ENCODE assay signal across 9 cellular contexts in genomic region chr7:72924417-72924747, GRCh38. TPM values are rescaled to one million over a fixed set of nuclear protein-coding genes. Genes with fewer than 3 reads are reported as not detected.
DNase-seq lines count a peak whose midpoint lies in the region; ATAC-seq, FAIRE-seq and TF ChIP-seq lines count a peak whose summit lies in the region.
"Had no signal": no experiment of that assay in that cellular context is flagged by ENCODE, and none has a peak within 500 bp of the region (broad histone marks: within the 10 kb centered on the region; RNA-seq: fewer than 3 reads in every experiment).

No MANE protein-coding gene starts in this region.

- no peaks in the 10 kb centered on the region for H3K27me3 Mint-ChIP-seq in activated CD4-positive, alpha-beta T cell treated with anti-CD3 and anti-CD28 coated beads for 36 hours
- H3K27me3 Mint-ChIP-seq in memory B cell = no peaks in the 10 kb centered on the region

- no peaks in the 10 kb centered on the region for H3K9me3 Mint-ChIP-seq in activated CD4-positive, alpha-beta T cell treated with anti-CD3 and anti-CD28 coated beads for 36 hours (ENCODE audit: low read depth)
- H3K9me3 Mint-ChIP-seq in memory B cell = no peaks in the 10 kb centered on the region

- peak overlapping the region; percentile 97 for H3K27ac Mint-ChIP-seq in activated CD4-positive, alpha-beta T cell treated with anti-CD3 and anti-CD28 coated beads for 36 hours
- H3K27ac Mint-ChIP-seq in memory B cell = peak overlapping the region; percentile 99

- H4K20me1 ChIP-seq in GM12878 (ENCODE audit: control insufficient read depth, insufficient read depth) = no peaks in the 10 kb centered on the region

- no peak for TF ChIP-seq EP300 in GM12878 (IDR thresholded peaks at IDR 0.05; ENCODE audit: borderline replicate concordance in 1 of 2, control insufficient read depth in 1 of 2, low read depth in 2 of 2, low read length in 2 of 2)

- H3K27me3 ChIP-seq in GM12878 (replicated peaks in 1 of 2; ENCODE audit: control insufficient read depth in 2 of 2, insufficient read depth in 2 of 2, low read length in 1 of 2) = no peaks in the 10 kb centered on the region
- no peaks in the 10 kb centered on the region for H3K27me3 ChIP-seq in aorta (ENCODE audit: control insufficient read depth in 1 of 2, insufficient read depth in 2 of 2, low read length in 1 of 2)

- peak overlapping the region; percentile 84 for H3K4me2 ChIP-seq in GM12878 (ENCODE audit: control insufficient read depth, insufficient read depth)

- RAD21 ChIA-PET in GM12878 (lab: Charles Lee; ENCODE audit: unreplicated experiment) = no interaction called here

- H3K27ac ChIP-seq in GM12878 (ENCODE audit: control insufficient read depth, insufficient read depth) (peak overlapping the region; percentile 63), aorta (ENCODE audit: low read depth in 1 of 2, low read length in 2 of 2) (peak overlapping the region; percentile 90 to 93)

- POLR2A ChIA-PET in activated CD4-positive, alpha-beta T cell treated with anti-CD3 and anti-CD28 coated beads for 36 hours (lab: Charles Lee) = no interaction called here
- POLR2A ChIA-PET in GM12878 (lab: Charles Lee) = no interaction called here

- H3K4me1 ChIP-seq in GM12878 (ENCODE audit: control insufficient read depth, insufficient read depth, low read length) (peaks cover 6% of the 10 kb centered on the region; the same call in 1 of the 2 replicates), aorta (ENCODE audit: control insufficient read depth in 1 of 2, insufficient read depth in 2 of 2, low read length in 2 of 2) (no peaks in the 10 kb centered on the region)

- BruUV-seq in GM12878 (replicated peaks; lab: Mats Ljungman, UMichigan) = TSS peak; percentile 99

- intact Hi-C loops in activated CD4-positive, alpha-beta T cell treated with anti-CD3 and anti-CD28 coated beads for 36 hours (cut with DNase I, micrococcal nuclease) = loop anchor here in 1 of 2 experiments (2.0 kb wide), 2 partner anchors 46 to 632 kb away; partner anchors contain the start of gene BCL7B
- intact Hi-C loops in GM12878 (cut with micrococcal nuclease; ENCODE audit: unreplicated experiment) (no loop called here), aorta (cut with DNase I) (loop anchor here in 1 of 2 donors (10.0 kb wide), 1 partner anchor 90 kb away; no protein-coding TSS in a partner anchor)

- TF ChIP-seq RAD21 in GM12878 (IDR thresholded peaks at IDR 0.05; ENCODE audit: insufficient read depth, low read depth, low read length) = no peak

- H3K36me3 ChIP-seq in GM12878 (ENCODE audit: control insufficient read depth in 2 of 2, insufficient read depth in 2 of 2, low read length in 1 of 2) = peaks cover 3 to 14% of the 10 kb centered on the region in 2 experiments
- H3K36me3 ChIP-seq in aorta (ENCODE audit: control insufficient read depth in 1 of 2, insufficient read depth in 2 of 2, low read length in 1 of 2) = peaks cover 0 to 2% of the 10 kb centered on the region in 2 donors

- 3% methylated on average over 5 of the region's 5 CpGs for WGBS in GM12878 (ENCODE audit: insufficient coverage, insufficient replicate concordance, low lambda C conversion rate, missing lambda C conversion rate)
- WGBS in aorta, 2 donors = 0% methylated on average over 5 of the region's 5 CpGs

- peak; percentile 38 for ATAC-seq in activated CD4-positive, alpha-beta T cell treated with anti-CD3 and anti-CD28 coated beads for 36 hours
- ATAC-seq in HG03571 (IDR thresholded peaks at IDR 0.05; ENCODE audit: unreplicated experiment) (peak; percentile 9), GM12878 (peak; percentile 55), memory B cell (ENCODE audit: low read depth) (no peak), aorta (ENCODE audit: low FRiP score) (no peak), GM21515 (IDR thresholded peaks at IDR 0.05; ENCODE audit: unreplicated experiment) (no peak)

- in situ Hi-C loops in GM12878 (cut with MboI) = loop anchor here (5.0 kb wide), 1 partner anchor 97 kb away; the partner anchor contains the start of gene TYW1B

- no peak for TF ChIP-seq POLR2A in GM12878 (IDR thresholded peaks at IDR 0.05; ENCODE audit: low read depth, low read length)

- peaks cover 57% of the 10 kb centered on the region for H3K36me3 Mint-ChIP-seq in activated CD4-positive, alpha-beta T cell treated with anti-CD3 and anti-CD28 coated beads for 36 hours (ENCODE audit: low read depth)
- H3K36me3 Mint-ChIP-seq in memory B cell = peaks cover 10% of the 10 kb centered on the region

- H2AFZ ChIP-seq in GM12878 (ENCODE audit: control insufficient read depth, low read depth, low read length) = peak overlapping the region; percentile 87

- peak overlapping the region; percentile 75 for H3K9ac ChIP-seq in GM12878 (ENCODE audit: control insufficient read depth, insufficient read depth, low read length)

- FAIRE-seq in GM12878 (lab: Jason Lieb, UNC) = no peak
- FAIRE-seq: endometrium had no signal

- no peak for DNase-seq in activated CD4-positive, alpha-beta T cell treated with anti-CD3 and anti-CD28 coated beads for 36 hours
- DNase-seq in activated CD4-positive, alpha-beta T cell treated with anti-CD3 and anti-CD28 coated beads for 4 hours = no peak
- no peak for DNase-seq in GM12878 (ENCODE audit: low read depth, low spot score)
- no peak for DNase-seq in memory B cell (ENCODE audit: low spot score in 2 of 2)
- DNase-seq in aorta = no peak
- no peak for DNase-seq in NK-92 (lab: John Stamatoyannopoulos, UW; ENCODE audit: unreplicated experiment)

- CTCF ChIA-PET in activated CD4-positive, alpha-beta T cell treated with anti-CD3 and anti-CD28 coated beads for 36 hours (lab: Charles Lee) = no interaction called here
- CTCF ChIA-PET in GM12878 (lab: Yijun Ruan, JAX) = no interaction called here

- peak overlapping the region; percentile 88 for H3K4me3 Mint-ChIP-seq in activated CD4-positive, alpha-beta T cell treated with anti-CD3 and anti-CD28 coated beads for 36 hours
- H3K4me3 Mint-ChIP-seq in memory B cell = peak overlapping the region; percentile 100

- H3K4me3 ChIP-seq in GM12878 (peak overlapping the region; percentile 88), aorta (ENCODE audit: low read length in 2 of 2) (peak overlapping the region; percentile 83 to 87)

- SMC1A ChIA-PET in GM12878 (lab: Charles Lee; ENCODE audit: uncharacterized antibody, unreplicated experiment) = no interaction called here

- no peaks in the 10 kb centered on the region for H3K9me3 ChIP-seq in GM12878 (replicated peaks; ENCODE audit: control insufficient read depth, insufficient read depth, low read length)
- no peaks in the 10 kb centered on the region for H3K9me3 ChIP-seq in aorta (ENCODE audit: control insufficient read depth, low read length)

- no peak for TF ChIP-seq CTCF in GM12878 (IDR thresholded peaks at IDR 0.05 in 2 of 3, conservative IDR thresholded peaks at IDR 0.05 in 1 of 3; ENCODE audit: control insufficient read depth in 2 of 3, extremely low read depth in 1 of 3, insufficient read depth in 1 of 3, low read depth in 3 of 3, low read length in 3 of 3)

- H3K4me1 Mint-ChIP-seq in activated CD4-positive, alpha-beta T cell treated with anti-CD3 and anti-CD28 coated beads for 36 hours = peaks cover 24% of the 10 kb centered on the region
- peaks cover 20% of the 10 kb centered on the region for H3K4me1 Mint-ChIP-seq in memory B cell

- peaks cover 16% of the 10 kb centered on the region for H3K79me2 ChIP-seq in GM12878 (ENCODE audit: control insufficient read depth, insufficient read depth, low read length)

TF ChIP-seq in GM12878, 131 proteins besides CTCF, POLR2A, EP300 and RAD21 (continues in another document):
- TF ChIP-seq MXI1 (IDR thresholded peaks at IDR 0.05; ENCODE audit: low read depth, low read length) (no peak), NR2C1 (IDR thresholded peaks at IDR 0.05) (no peak)

RNA-seq across cellular contexts. Expression of gene POM121, which starts 0.5 kb away (rescaled TPM):
- total RNA-seq in activated CD4-positive, alpha-beta T cell treated with anti-CD3 and anti-CD28 coated beads for 36 hours = 10 to 100 TPM; 62.2 to 67.4 TPM
- 38.7 and 41.9 TPM in 2 replicates for total RNA-seq in GM12878 (2013; cell fraction: nucleolus; rRNA removed)
- total RNA-seq in GM12878 (2014; rRNA removed) = 5.7 and 7.8 TPM in 2 replicates
- total RNA-seq in GM12878 (2014; rRNA removed; fragmentation: Illumina TruSeq; extraction: Trizol) = 6.2 and 6.9 TPM in 2 replicates
- total RNA-seq in GM12878 (2021) = 62.7 and 65.7 TPM in 2 replicates
- 16.1 TPM for polyA plus RNA-seq in GM12878 (2011; ENCODE audit: low read depth)
- polyA plus RNA-seq in GM12878 (2011; rRNA removed) = 4.4 and 6.0 TPM in 2 replicates
- polyA plus RNA-seq in GM12878 (2011; cell fraction: cytosol; rRNA removed) = 7.5 and 12.9 TPM in 2 replicates
- polyA plus RNA-seq in GM12878 (2011; cell fraction: nucleus; rRNA removed) = 21.7 and 27.5 TPM in 2 replicates
- 32.9 and 36.4 TPM in 2 replicates for polyA plus RNA-seq in GM12878 (2012)
- polyA plus RNA-seq in GM12878 (2014; fragmentation: Illumina TruSeq; extraction: Trizol) = 26.0 and 39.7 TPM in 2 replicates
- 1 to 10 TPM; 2.4 to 3.7 TPM for polyA plus RNA-seq in GM12878 (2014; fragmentation: Nextera tagmentation; extraction: Ambion mirVana)
- polyA plus RNA-seq in GM12878 (2014; rRNA removed) = 20.4 and 26.7 TPM in 2 replicates
- 10 to 100 TPM; 24.7 to 26.4 TPM for polyA plus RNA-seq in GM12878 (2016; fragmentation: Nextera tagmentation; extraction: Ambion mirVana)
- 12.1 and 14.0 TPM in 2 replicates for polyA minus RNA-seq in GM12878 (2011; rRNA and poly(A)+ RNA removed)
- polyA minus RNA-seq in GM12878 (2011; cell fraction: cytosol; rRNA and poly(A)+ RNA removed) = 15.1 and 16.6 TPM in 2 replicates
- 7.9 and 12.6 TPM in 2 replicates for polyA minus RNA-seq in GM12878 (2011; cell fraction: nucleus; rRNA and poly(A)+ RNA removed)
- total RNA-seq in aorta = 10 to 100 TPM; 31.3 to 31.9 TPM
- 10 to 100 TPM in 1 of 2 donors, 1 to 10 TPM in 1; 7.6 to 15.7 TPM for polyA plus RNA-seq in aorta

RNA-seq across cellular contexts. Expression of gene TRIM74, which starts 44.9 kb away (rescaled TPM):
- total RNA-seq in activated CD4-positive, alpha-beta T cell treated with anti-CD3 and anti-CD28 coated beads for 36 hours = under 1 TPM; 0.40 to 0.66 TPM
- 0.93 and 2.3 TPM in 2 replicates for total RNA-seq in GM12878 (2013; cell fraction: nucleolus; rRNA removed)
- total RNA-seq in GM12878 (2014; rRNA removed) = 0.11 TPM in 1 of 2 replicates, not detected in the other
- total RNA-seq in GM12878 (2014; rRNA removed; fragmentation: Illumina TruSeq; extraction: Trizol) = not detected in 2 replicates
- total RNA-seq in GM12878 (2021) = 0.31 TPM in 1 of 2 replicates, not detected in the other
- polyA plus RNA-seq in GM12878 (2011; ENCODE audit: low read depth) = not detected
- polyA plus RNA-seq in GM12878 (2011; rRNA removed) = 0.10 and 0.24 TPM in 2 replicates
- not detected in 2 replicates for polyA plus RNA-seq in GM12878 (2011; cell fraction: cytosol; rRNA removed)
- 0.79 and 0.88 TPM in 2 replicates for polyA plus RNA-seq in GM12878 (2011; cell fraction: nucleus; rRNA removed)
- 0.37 TPM in 1 of 2 replicates, not detected in the other for polyA plus RNA-seq in GM12878 (2012)
- not detected in 2 replicates for polyA plus RNA-seq in GM12878 (2014; fragmentation: Illumina TruSeq; extraction: Trizol)
- not detected for polyA plus RNA-seq in GM12878 (2014; fragmentation: Nextera tagmentation; extraction: Ambion mirVana)
- 0.19 TPM in 1 of 2 replicates, not detected in the other for polyA plus RNA-seq in GM12878 (2014; rRNA removed)
- under 1 TPM; 0.11 to 0.48 TPM for polyA plus RNA-seq in GM12878 (2016; fragmentation: Nextera tagmentation; extraction: Ambion mirVana)
- not detected in 2 replicates for polyA minus RNA-seq in GM12878 (2011; rRNA and poly(A)+ RNA removed)
- not detected in 2 replicates for polyA minus RNA-seq in GM12878 (2011; cell fraction: cytosol; rRNA and poly(A)+ RNA removed)
- polyA minus RNA-seq in GM12878 (2011; cell fraction: nucleus; rRNA and poly(A)+ RNA removed) = not detected in 2 replicates
- under 1 TPM; 0.69 to 0.84 TPM for total RNA-seq in aorta
- polyA plus RNA-seq in aorta = not detected

Comparison
In these comparisons a context has a peak if more than half of its experiments do, and no peak if none do; other contexts are left out.
1. ATAC-seq: peak in activated CD4-positive, alpha-beta T cell treated with anti-CD3 and anti-CD28 coated beads for 36 hours (single experiment), HG03571 (single experiment) and GM12878 (single experiment); none in memory B cell (single experiment), aorta (single experiment) and GM21515 (single experiment).